Comparison of ENCODE assay signal across 12 cellular contexts in the genomic region with DNA sequence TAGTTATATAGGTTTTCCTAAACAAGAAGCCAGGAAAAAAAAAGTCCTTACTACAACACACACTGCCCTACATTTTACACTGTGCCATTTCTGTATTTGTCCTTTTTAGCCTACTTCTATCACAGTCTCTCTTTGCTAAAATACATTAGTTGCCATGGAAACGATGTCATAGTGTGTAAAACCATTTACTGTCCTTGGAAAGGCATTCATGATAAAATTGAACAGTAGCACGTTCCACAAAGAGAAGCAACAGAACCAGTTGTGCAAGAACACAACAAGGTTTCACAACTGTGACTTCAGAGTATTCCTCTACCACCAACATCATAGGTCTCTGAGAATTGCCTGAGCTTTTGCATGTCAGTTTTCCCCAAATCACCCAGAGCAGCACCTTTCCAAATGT. TPM values are rescaled to one million over a fixed set of nuclear protein-coding genes. Genes with fewer than 3 reads are reported as not detected.
DNase-seq lines count a peak whose midpoint lies in the region; ATAC-seq and TF ChIP-seq lines count a peak whose summit lies in the region.
"Had no signal": no experiment of that assay in that cellular context is flagged by ENCODE, and none has a peak within 500 bp of the region (broad histone marks: within the 10 kb centered on the region; RNA-seq: fewer than 3 reads in every experiment).

No MANE protein-coding gene starts in this region.

- POLR2A ChIA-PET in activated CD4-positive, alpha-beta T cell treated with anti-CD3 and anti-CD28 coated beads for 36 hours (lab: Charles Lee): interaction anchor here (1.1 kb wide), 1 partner anchor 11 kb away, joined by 3 read pairs; no protein-coding TSS in a partner anchor

- DNase-seq in activated CD4-positive, alpha-beta T cell treated with anti-CD3 and anti-CD28 coated beads for 36 hours: no peak
- DNase-seq in activated CD4-positive, alpha-beta T cell treated with anti-CD3 and anti-CD28 coated beads, Interleukin-2, amount 50 U/mL, for 48 hours: no peak
- DNase-seq in MV-4-11 (lab: John Stamatoyannopoulos, UW) (peak; percentile 57), cerebellar cortex (ENCODE audit: low spot score) (peak; percentile 54), omental fat pad (ENCODE audit: low spot score) (no peak), Kasumi-1 (lab: John Stamatoyannopoulos, UW) (no peak)
- DNase-seq: activated gamma-delta T cell, PC-9 had no signal

- no peaks in the 10 kb centered on the region for H3K27me3 Mint-ChIP-seq in activated CD4-positive, alpha-beta T cell treated with anti-CD3 and anti-CD28 coated beads for 36 hours

- H3K36me3 Mint-ChIP-seq in activated CD4-positive, alpha-beta T cell treated with anti-CD3 and anti-CD28 coated beads for 36 hours (ENCODE audit: low read depth): peaks cover 53% of the 10 kb centered on the region

- ATAC-seq in activated CD4-positive, alpha-beta T cell treated with anti-CD3 and anti-CD28 coated beads for 36 hours: no peak
- ATAC-seq in omental fat pad (ENCODE audit: low FRiP score) (peak; percentile 56), HG02870 (IDR thresholded peaks at IDR 0.05; ENCODE audit: unreplicated experiment) (no peak), GM19452 (IDR thresholded peaks at IDR 0.05; ENCODE audit: unreplicated experiment) (no peak)
- ATAC-seq: HCT116 had no signal

- H3K4me1 Mint-ChIP-seq in activated CD4-positive, alpha-beta T cell treated with anti-CD3 and anti-CD28 coated beads for 36 hours: peaks cover 97% of the 10 kb centered on the region

- no peak overlapping the region for H3K4me3 Mint-ChIP-seq in activated CD4-positive, alpha-beta T cell treated with anti-CD3 and anti-CD28 coated beads for 36 hours
- H3K4me3 Mint-ChIP-seq: neural crest cell had no signal

- no peak for TF ChIP-seq CTCF in omental fat pad (IDR thresholded peaks at IDR 0.05)

- H3K9me3 Mint-ChIP-seq in activated CD4-positive, alpha-beta T cell treated with anti-CD3 and anti-CD28 coated beads for 36 hours (ENCODE audit: low read depth): no peaks in the 10 kb centered on the region
- H3K9me3 Mint-ChIP-seq: neural crest cell had no signal

- intact Hi-C loops in activated CD4-positive, alpha-beta T cell treated with anti-CD3 and anti-CD28 coated beads for 36 hours (cut with DNase I, micrococcal nuclease): loop anchor here in 1 of 2 experiments (2.0 kb wide), 1 partner anchor 14 kb away; no protein-coding TSS in a partner anchor

- H3K27ac Mint-ChIP-seq in activated CD4-positive, alpha-beta T cell treated with anti-CD3 and anti-CD28 coated beads for 36 hours: peak overlapping the region; percentile 77

- CTCF ChIA-PET in activated CD4-positive, alpha-beta T cell treated with anti-CD3 and anti-CD28 coated beads for 36 hours (lab: Charles Lee): interaction anchor here (0.6 to 4.5 kb wide), 7 partner anchors 7 to 191 kb away, joined by 3 to 22 read pairs (median 3); no protein-coding TSS in a partner anchor

RNA-seq across cellular contexts. Expression of gene FYN, which starts 20.5 kb away (rescaled TPM):
- total RNA-seq in activated CD4-positive, alpha-beta T cell treated with anti-CD3 and anti-CD28 coated beads for 36 hours: 100 to 1,000 TPM; 345 to 504 TPM
- total RNA-seq in omental fat pad: 100 to 1,000 TPM; 108 to 281 (median 186) TPM

Comparison
In these comparisons a context has a peak if more than half of its experiments do, and no peak if none do; other contexts are left out.
1. DNase-seq: peak in MV-4-11 (single experiment) and cerebellar cortex (single experiment); none in activated CD4-positive, alpha-beta T cell treated with anti-CD3 and anti-CD28 coated beads for 36 hours (single experiment), activated CD4-positive, alpha-beta T cell treated with anti-CD3 and anti-CD28 coated beads, Interleukin-2, amount 50 U/mL, for 48 hours (0 of 2), omental fat pad (single experiment) and Kasumi-1 (0 of 2).